24 cellular contexts compared by ENCODE assay signal in the genomic region with DNA sequence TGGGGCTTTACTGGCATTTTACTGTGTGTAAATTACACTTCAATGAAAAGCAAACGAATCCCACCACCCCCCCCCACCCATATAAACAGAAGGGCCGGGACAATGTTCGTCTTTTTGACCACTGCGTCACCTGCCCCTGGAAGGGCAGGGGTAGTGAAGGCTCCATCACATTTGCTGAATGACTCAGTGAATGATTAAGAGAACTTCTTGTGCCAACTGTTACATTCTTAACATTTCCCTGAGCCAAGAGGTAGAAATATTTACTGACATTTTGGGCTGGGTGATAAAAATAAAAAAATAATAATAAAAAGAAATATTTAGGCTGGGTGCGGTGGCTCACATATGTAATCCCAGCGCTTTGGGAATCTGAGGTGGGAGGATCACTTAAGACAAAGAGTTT. TPM values are rescaled to one million over a fixed set of nuclear protein-coding genes. Genes with fewer than 3 reads are reported as not detected.
DNase-seq lines count a peak whose midpoint lies in the region; ATAC-seq, FAIRE-seq and TF ChIP-seq lines count a peak whose summit lies in the region.
"Had no signal": no experiment of that assay in that cellular context is flagged by ENCODE, and none has a peak within 500 bp of the region (broad histone marks: within the 10 kb centered on the region; RNA-seq: fewer than 3 reads in every experiment).

No MANE protein-coding gene starts in this region.

- TF ChIP-seq CTCF in bronchial epithelial cell (IDR thresholded peaks at IDR 0.05; ENCODE audit: insufficient read depth, low read length, severe bottlenecking) (no peak), left lung (IDR thresholded peaks at IDR 0.05) (no peak), ovary (IDR thresholded peaks at IDR 0.05) (no peak)

- TF ChIP-seq EP300 in ovary (IDR thresholded peaks at IDR 0.05): no peak

- peaks cover 0 to 1% of the 10 kb centered on the region in 2 donors for H3K4me1 ChIP-seq in left lung
- H3K4me1 ChIP-seq in ovary (ENCODE audit: insufficient read depth): no peaks in the 10 kb centered on the region
- H3K4me1 ChIP-seq: pancreas, upper lobe of right lung had no signal

- WGBS in ovary, 3 donors: 44 to 46% (median 45%) methylated on average over 6 of the region's 6 CpGs

- intact Hi-C loops in left lung (cut with DNase I): loop anchor here in 1 of 2 donors (10.0 kb wide), 1 partner anchor 65 kb away; no protein-coding TSS in a partner anchor
- intact Hi-C loops in ovary (cut with DNase I): loop anchor here in 2 of 4 donors (10.0 kb wide), 2 partner anchors 65 to 75 kb away; no protein-coding TSS in a partner anchor

- ATAC-seq in left lung (peak; percentile 50), GM21423 (IDR thresholded peaks at IDR 0.05; ENCODE audit: unreplicated experiment) (no peak)
- ATAC-seq: activated CD8-positive, alpha-beta T cell treated with anti-CD3 and anti-CD28 coated beads, Interleukin-2, amount 10 ng/mL, durations not matched to agents 7 days and 5 days; naive thymus-derived CD4-positive, alpha-beta T cell; sciatic nerve; upper lobe of right lung had no signal

- H3K27me3 ChIP-seq in bronchial epithelial cell (ENCODE audit: control insufficient read depth, insufficient read depth, low read length) (no peaks in the 10 kb centered on the region), left lung (peaks cover 0 to 1% of the 10 kb centered on the region in 2 donors), ovary (no peaks in the 10 kb centered on the region)
- H3K27me3 ChIP-seq: pancreas, upper lobe of right lung had no signal

- H3K4me3 ChIP-seq in bronchial epithelial cell (ENCODE audit: low read depth, low read length): no peak overlapping the region
- no peak overlapping the region for H3K4me3 ChIP-seq in left lung
- no peak overlapping the region for H3K4me3 ChIP-seq in ovary
- H3K4me3 ChIP-seq: pancreas, upper lobe of right lung had no signal

- H3K27ac ChIP-seq in left lung: no peak overlapping the region
- no peak overlapping the region for H3K27ac ChIP-seq in ovary
- H3K27ac ChIP-seq: C4-2B, pancreas, upper lobe of right lung had no signal

- no peaks in the 10 kb centered on the region for H3K36me3 ChIP-seq in bronchial epithelial cell (ENCODE audit: control insufficient read depth, insufficient read depth, low read length)
- H3K36me3 ChIP-seq in left lung: no peaks in the 10 kb centered on the region
- no peaks in the 10 kb centered on the region for H3K36me3 ChIP-seq in ovary
- H3K36me3 ChIP-seq: pancreas, upper lobe of right lung had no signal

- TF ChIP-seq POLR2A in ovary (IDR thresholded peaks at IDR 0.05): no peak

- H3K9me3 ChIP-seq in left lung (no peaks in the 10 kb centered on the region), ovary (no peaks in the 10 kb centered on the region)
- H3K9me3 ChIP-seq: pancreas, upper lobe of right lung had no signal

- no peak for FAIRE-seq in bronchial epithelial cell (lab: Jason Lieb, UNC)
- FAIRE-seq: pancreas had no signal

- in situ Hi-C loops in ACHN (cut with HindIII; ENCODE audit: low pct_ligation_motif_present, low pct_unique_long_range_greater_than_20kb, low sequenced_read_pairs): no loop called here

- DNase-seq in ACHN (peak; percentile 79), HT1080 (ENCODE audit: low read depth) (peak; percentile 18), bronchial epithelial cell (ENCODE audit: low read depth) (peak; percentile 72), left lung (no peak), RPMI8226 (no peak), DMS 273 (lab: John Stamatoyannopoulos, UW; ENCODE audit: unreplicated experiment) (no peak), ovary (no peak)
- DNase-seq: activated CD4-positive, CD25-positive, alpha-beta regulatory T cell treated with anti-CD3 and anti-CD28 coated beads, Interleukin-2, amount 50 U/mL, for 72 hours; activated CD8-positive, alpha-beta T cell treated with anti-CD3 and anti-CD28 coated beads, Interleukin-2, amount 10 ng/mL, durations not matched to agents 7 days and 5 days; activated naive CD4-positive, alpha-beta T cell; activated T-cell treated with anti-CD3 and anti-CD28 coated beads, Interleukin-2, amount 50 U/mL, for 1 hour; Calu3; IMR-90; left cardiac atrium; mesendoderm; naive thymus-derived CD4-positive, alpha-beta T cell; NCI-H146; NCI-H2171; NCI-H526 treated with DMSO at 0.1 percent for 48 hours; pancreas; upper lobe of right lung had no signal

RNA-seq across cellular contexts. Expression of gene C16orf96, which starts 24.1 kb away (rescaled TPM):
- total RNA-seq in HT1080 (2014; rRNA removed; shearing (Covaris generic)): not detected in 2 replicates
- polyA plus RNA-seq in HT1080 (2015; cell fraction: cytosol; rRNA removed): not detected in 2 replicates
- 0.10 TPM in 1 of 2 replicates, not detected in the other for polyA plus RNA-seq in HT1080 (2015; cell fraction: nucleus; rRNA removed)
- total RNA-seq in bronchial epithelial cell (not detected in 2 replicates), left lung (under 1 TPM; 0.17 to 0.18 TPM), ovary (under 1 TPM; 0.10 to 0.30 (median 0.13) TPM)
- polyA plus RNA-seq in ovary: under 1 TPM; 0.07 to 0.08 TPM
- total RNA-seq: Calu3, IMR-90 had no signal
- polyA plus RNA-seq: IMR-90; naive thymus-derived CD4-positive, alpha-beta T cell had no signal

RNA-seq across cellular contexts. Expression of gene UBALD1, which starts 34.4 kb away (rescaled TPM):
- 30.4 and 44.2 TPM in 2 replicates for total RNA-seq in HT1080 (2014; rRNA removed; shearing (Covaris generic))
- polyA plus RNA-seq in HT1080 (2015; cell fraction: cytosol; rRNA removed): 37.2 and 41.2 TPM in 2 replicates
- polyA plus RNA-seq in HT1080 (2015; cell fraction: nucleus; rRNA removed): 29.0 and 38.1 TPM in 2 replicates
- total RNA-seq in bronchial epithelial cell (3.7 and 4.7 TPM in 2 replicates), left lung (10 to 100 TPM; 26.7 to 27.8 TPM), ovary (10 to 100 TPM in 6 of 7 donors, 1 to 10 TPM in 1; 9.3 to 39.5 (median 21.4) TPM)
- 10 to 100 TPM in 1 of 2 donors, under 1 TPM in 1; 0.43 to 24.0 TPM for polyA plus RNA-seq in ovary

RNA-seq across cellular contexts. Expression of gene CDIP1, which starts 41.7 kb away (rescaled TPM):
- total RNA-seq in HT1080 (2014; rRNA removed; shearing (Covaris generic)): 14.1 and 21.8 TPM in 2 replicates
- polyA plus RNA-seq in HT1080 (2015; cell fraction: cytosol; rRNA removed): 23.1 and 24.3 TPM in 2 replicates
- 13.2 and 13.9 TPM in 2 replicates for polyA plus RNA-seq in HT1080 (2015; cell fraction: nucleus; rRNA removed)
- 7.4 and 9.5 TPM in 2 replicates for total RNA-seq in bronchial epithelial cell
- total RNA-seq in left lung: 10 to 100 TPM; 22.2 to 27.0 TPM
- total RNA-seq in ovary: 10 to 100 TPM; 14.6 to 55.1 (median 41.4) TPM
- 10 to 100 TPM; 19.1 to 24.5 TPM for polyA plus RNA-seq in ovary

RNA-seq across cellular contexts. Expression of gene MGRN1, which starts 44.4 kb away (rescaled TPM):
- total RNA-seq in HT1080 (2014; rRNA removed; shearing (Covaris generic)): 13.3 and 24.0 TPM in 2 replicates
- 41.3 and 44.2 TPM in 2 replicates for polyA plus RNA-seq in HT1080 (2015; cell fraction: cytosol; rRNA removed)
- polyA plus RNA-seq in HT1080 (2015; cell fraction: nucleus; rRNA removed): 32.0 and 39.8 TPM in 2 replicates
- total RNA-seq in bronchial epithelial cell (6.1 and 10.1 TPM in 2 replicates), left lung (10 to 100 TPM; 81.6 to 98.1 TPM), ovary (10 to 100 TPM; 23.2 to 94.2 (median 64.6) TPM)
- 10 to 100 TPM; 21.5 to 27.9 TPM for polyA plus RNA-seq in ovary

Comparison
In these comparisons a context has a peak if more than half of its experiments do, and no peak if none do; other contexts are left out.
1. DNase-seq: peak in ACHN (single experiment), HT1080 (single experiment) and bronchial epithelial cell (single experiment); none in left lung (0 of 2), RPMI8226 (single experiment), DMS 273 (single experiment) and ovary (0 of 5).